In the genomic region with DNA sequence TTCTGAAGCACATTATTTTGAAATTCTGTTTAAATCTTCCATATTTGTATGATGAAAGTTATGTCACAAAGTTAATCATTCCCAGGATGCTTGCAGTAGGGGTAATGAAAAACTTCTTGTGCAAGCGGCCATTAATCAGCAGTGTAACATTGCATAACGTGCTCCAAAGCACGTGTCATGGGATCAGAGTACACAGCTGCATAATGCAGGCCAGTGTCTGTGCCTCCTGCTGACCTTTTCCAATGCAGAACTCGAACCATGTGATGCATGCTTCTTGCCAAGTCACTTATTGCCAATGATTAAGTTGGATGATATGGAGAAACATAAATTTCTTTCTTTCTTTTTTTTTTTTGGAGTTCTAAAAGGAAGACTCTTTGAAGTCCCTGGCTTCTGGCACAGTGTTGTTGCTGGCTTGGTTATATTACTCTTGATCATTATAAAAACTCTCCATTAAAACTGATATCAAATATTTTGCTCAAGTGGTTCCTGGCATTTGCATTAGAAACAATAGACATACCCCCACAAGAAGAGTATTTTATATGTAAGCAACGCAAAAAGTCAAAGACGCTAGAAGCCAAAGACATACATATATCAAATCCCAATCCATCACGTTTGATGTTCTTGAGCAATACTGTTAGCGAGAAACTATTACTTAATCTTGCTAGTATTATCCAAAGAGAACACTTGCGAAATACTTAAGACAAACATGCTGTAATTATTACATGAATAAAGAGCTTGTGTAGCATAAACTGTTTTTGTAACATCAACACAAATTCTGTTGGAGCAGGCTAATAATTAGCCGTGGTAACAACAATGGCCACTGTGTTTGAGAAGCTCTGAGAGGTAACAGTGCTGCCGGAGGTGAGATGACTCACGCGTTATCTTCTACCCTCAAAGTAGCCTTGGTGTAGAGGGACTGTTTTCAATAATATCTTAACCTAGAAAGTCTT, we compare ENCODE assay signal across 8 cellular contexts.
DNase-seq lines count a peak whose midpoint lies in the region; ATAC-seq and TF ChIP-seq lines count a peak whose summit lies in the region.

No MANE protein-coding gene starts in this region.

- peak overlapping the region; percentile 37; the same call in 1 of the 2 replicates for H2AK5ac ChIP-seq in IMR-90 (ENCODE audit: low read depth, low read length)
- no peak overlapping the region for H2AK5ac ChIP-seq in neuronal stem cell (ENCODE audit: low read depth, low read length)

- H3K27me3 ChIP-seq in AG04450 (ENCODE audit: control insufficient read depth, insufficient read depth, low read length) (no peaks in the 10 kb centered on the region), IMR-90 (ENCODE audit: control insufficient read depth, insufficient read depth, low read length) (no peaks in the 10 kb centered on the region), tibial artery (no peaks in the 10 kb centered on the region), neuronal stem cell (ENCODE audit: control insufficient read depth in 3 of 3, insufficient read depth in 3 of 3, low read depth in 1 of 3, low read length in 3 of 3) (peaks cover 0 to 5% (median 0%) of the 10 kb centered on the region in 3 experiments)

- TF ChIP-seq CTCF in AG04450 (IDR thresholded peaks at IDR 0.05; ENCODE audit: low read depth, low read length) (no peak), IMR-90 (conservative IDR thresholded peaks at IDR 0.05; ENCODE audit: low read depth, low read length) (no peak), tibial artery (IDR thresholded peaks at IDR 0.05) (peak in 1 of 2 experiments; percentile 5)

- H2BK120ac ChIP-seq in IMR-90 (ENCODE audit: low read depth, low read length), result peak overlapping the region; percentile 98; the same call in 1 of the 2 replicates
- H2BK120ac ChIP-seq in neuronal stem cell (ENCODE audit: low read depth, low read length), result no peak overlapping the region

- H3K9me3 ChIP-seq in AG04450 (ENCODE audit: control insufficient read depth, insufficient read depth, low read length) (peaks cover under 1% of the 10 kb centered on the region; the same call in 1 of the 2 replicates), IMR-90 (ENCODE audit: control insufficient read depth, insufficient read depth, low read length) (peaks cover under 1% of the 10 kb centered on the region; the same call in 1 of the 2 replicates), tibial artery (no peaks in the 10 kb centered on the region), neuronal stem cell (replicated peaks in 1 of 2; ENCODE audit: control insufficient read depth in 2 of 2, insufficient read depth in 1 of 2, low read depth in 1 of 2, low read length in 2 of 2) (no peaks in the 10 kb centered on the region)

- H3K18ac ChIP-seq in IMR-90 (ENCODE audit: low read depth, low read length) (peak overlapping the region; percentile 91), neuronal stem cell (ENCODE audit: low read length) (no peak overlapping the region)

- H4K91ac ChIP-seq in IMR-90 (ENCODE audit: insufficient read depth, low read depth, low read length) (peak overlapping the region; percentile 43), neuronal stem cell (ENCODE audit: low read depth, low read length, poor library complexity) (no peak overlapping the region)

- dilution Hi-C loops in IMR-90 (cut with HindIII; ENCODE audit: low sequenced_read_pairs, unreplicated experiment), result no loop called here

- H3K56ac ChIP-seq in IMR-90 (ENCODE audit: extremely low read depth, insufficient read depth, low read length), result no peak overlapping the region

- BruUV-seq in IMR-90 (replicated peaks; lab: Mats Ljungman, UMichigan), result no TSS peak

- H4K5ac ChIP-seq in IMR-90 (ENCODE audit: low read depth, low read length), result peak overlapping the region; percentile 85

- POLR2A ChIA-PET in AG04450 (lab: Yijun Ruan, JAX) (interaction anchor here (0.7 to 1.4 kb wide), 4 partner anchors 11 to 97 kb away, joined by 3 read pairs; no protein-coding TSS in a partner anchor), IMR-90 (lab: Charles Lee; ENCODE audit: unreplicated experiment) (no interaction called here)

- no peaks in the 10 kb centered on the region for H4K20me1 ChIP-seq in IMR-90 (ENCODE audit: insufficient read depth, low read length)

- ATAC-seq in IMR-90 (ENCODE audit: low read depth) (peak; percentile 17), left lobe of liver (peak; percentile 30), HG03108 (IDR thresholded peaks at IDR 0.05; ENCODE audit: unreplicated experiment) (no peak)

- H3K4me2 ChIP-seq in IMR-90 (ENCODE audit: low read depth, low read length) (peak overlapping the region; percentile 81), neuronal stem cell (ENCODE audit: insufficient read depth, low read length, poor library complexity, severe bottlenecking) (no peak overlapping the region)

- peak overlapping the region; percentile 20; the same call in 1 of the 2 replicates for H3K23ac ChIP-seq in IMR-90 (ENCODE audit: low read depth, low read length)
- no peak overlapping the region for H3K23ac ChIP-seq in neuronal stem cell (ENCODE audit: low read depth, low read length, poor library complexity)

- H4K8ac ChIP-seq in IMR-90 (ENCODE audit: low read depth in 2 of 2, low read length in 2 of 2) (peak overlapping the region in 1 of 2 experiments; percentile 18; a peak in 1 of 4 replicates), neuronal stem cell (ENCODE audit: low read depth, low read length) (no peak overlapping the region)

- peaks cover 30% of the 10 kb centered on the region for H3K4me1 ChIP-seq in IMR-90 (ENCODE audit: control insufficient read depth, insufficient read depth, low read length)
- H3K4me1 ChIP-seq in tibial artery, result peaks cover 0 to 38% (median 24%) of the 10 kb centered on the region in 4 donors
- H3K4me1 ChIP-seq in neuronal stem cell (ENCODE audit: control insufficient read depth in 2 of 2, insufficient read depth in 1 of 2, low read depth in 1 of 2, low read length in 2 of 2), result peaks cover 4 to 9% of the 10 kb centered on the region in 2 donors

- H3K14ac ChIP-seq in IMR-90 (replicated peaks; ENCODE audit: low read depth, low read length) (0 out of 2 replicates have a peak overlapping the region, but pooled peaks have one; percentile 33), neuronal stem cell (ENCODE audit: low read length) (no peak overlapping the region)

- CTCF ChIA-PET in AG04450 (lab: Charles Lee) (interaction anchor here (0.6 to 1.3 kb wide), 5 partner anchors 160 to 1333 kb away, joined by 3 to 6 read pairs (median 3); no protein-coding TSS in a partner anchor), IMR-90 (lab: Yijun Ruan, JAX) (interaction anchor here (0.6 to 1.5 kb wide), 3 partner anchors 10 to 108 kb away, joined by 3 to 4 read pairs (median 3); no protein-coding TSS in a partner anchor)

- H2AFZ ChIP-seq in IMR-90 (replicated peaks; ENCODE audit: low read length, poor library complexity) (peak overlapping the region; percentile 18), neuronal stem cell (ENCODE audit: low read length) (no peak overlapping the region)

- H2BK15ac ChIP-seq in IMR-90 (ENCODE audit: low read depth, low read length), result peak overlapping the region; percentile 37; the same call in 2 of the 3 replicates
- no peak overlapping the region for H2BK15ac ChIP-seq in neuronal stem cell (ENCODE audit: low read length)

- peak; percentile 94 for DNase-seq in AG04450 (ENCODE audit: low read depth, low spot score)
- DNase-seq in IMR-90, result peak; percentile 98
- DNase-seq in brain pericyte (ENCODE audit: low read depth, low spot score), result peak; percentile 87
- DNase-seq in left lobe of liver (ENCODE audit: low spot score), result peak; percentile 93
- DNase-seq in tibial artery, result peak; percentile 85 to 89
- no peak for DNase-seq in iPS-NIHi7 (ENCODE audit: extremely low spot score)
- no peak for DNase-seq in neuronal stem cell (ENCODE audit: low spot score)

- H3K36me3 ChIP-seq in IMR-90 (ENCODE audit: control insufficient read depth, insufficient read depth, low read length) (no peaks in the 10 kb centered on the region), tibial artery (no peaks in the 10 kb centered on the region), neuronal stem cell (replicated peaks in 1 of 2; ENCODE audit: control insufficient read depth in 2 of 2, insufficient read depth in 2 of 2, low read length in 2 of 2) (no peaks in the 10 kb centered on the region)

- no peak for TF ChIP-seq POLR2A in IMR-90 (IDR thresholded peaks at IDR 0.05; ENCODE audit: low read depth, low read length)

- H3K4ac ChIP-seq in IMR-90 (ENCODE audit: low read depth, low read length), result peak overlapping the region; percentile 80
- H3K4ac ChIP-seq in neuronal stem cell (ENCODE audit: low read length), result no peak overlapping the region

- H2BK12ac ChIP-seq in neuronal stem cell (ENCODE audit: low read length), result no peak overlapping the region

- no peak overlapping the region for H2AK9ac ChIP-seq in IMR-90 (replicated peaks; ENCODE audit: low read depth, low read length, poor library complexity)

- peaks cover 23% of the 10 kb centered on the region for H3K9me1 ChIP-seq in IMR-90 (ENCODE audit: insufficient read depth, low read length)

- 0% methylated on average over 4 of the region's 13 CpGs; no CpG with 5 or more reads in 1 of the 2 experiments for WGBS in IMR-90 (ENCODE audit: extremely low coverage in 2 of 2, insufficient read length in 1 of 2), 2 experiments
- WGBS in neuronal stem cell (ENCODE audit: extremely low coverage in 2 of 2, insufficient read length in 2 of 2, insufficient replicate concordance in 1 of 2), 2 donors, result no CpG with 5 or more reads among the region's 13 CpGs

- intact Hi-C loops in IMR-90 (cut with micrococcal nuclease) (no loop called here), tibial artery (cut with DNase I; ENCODE audit: low total_unique reads) (no loop called here)

- peak overlapping the region; percentile 88 for H2BK5ac ChIP-seq in IMR-90 (ENCODE audit: low read depth, low read length, poor library complexity, severe bottlenecking)
- no peak overlapping the region for H2BK5ac ChIP-seq in neuronal stem cell (ENCODE audit: low read length)

- H3K27ac ChIP-seq in AG04450 (ENCODE audit: low read depth, low read length), result peak overlapping the region; percentile 49
- peak overlapping the region; percentile 84 for H3K27ac ChIP-seq in IMR-90 (ENCODE audit: insufficient read depth, low read length)
- H3K27ac ChIP-seq in tibial artery, result peak overlapping the region; percentile 26 to 34
- H3K27ac ChIP-seq in neuronal stem cell (replicated peaks; ENCODE audit: low read length), result no peak overlapping the region

- H3K4me3 ChIP-seq in AG04450 (ENCODE audit: low read depth, low read length) (no peak overlapping the region), IMR-90 (ENCODE audit: insufficient read depth, low read depth, low read length) (no peak overlapping the region), tibial artery (no peak overlapping the region), neuronal stem cell (ENCODE audit: low read length in 2 of 2) (no peak overlapping the region)

- TF ChIP-seq RAD21 in IMR-90 (IDR thresholded peaks at IDR 0.05; ENCODE audit: low read length), result 0 out of 2 replicates have a peak, but pooled peaks have one; percentile 9

- in situ Hi-C loops in IMR-90 (cut with MboI; ENCODE audit: low sequenced_read_pairs), result no loop called here

- no peak overlapping the region for H3K9ac ChIP-seq in IMR-90 (ENCODE audit: low read depth, low read length)
- H3K9ac ChIP-seq in neuronal stem cell (ENCODE audit: low read depth, low read length, poor library complexity), result no peak overlapping the region

- H3K79me1 ChIP-seq in IMR-90 (ENCODE audit: low read depth in 1 of 2, low read length in 2 of 2), result peaks cover 14 to 38% of the 10 kb centered on the region in 2 experiments; a peak in 3 of 4 replicates
- no peaks in the 10 kb centered on the region for H3K79me1 ChIP-seq in neuronal stem cell (ENCODE audit: low read depth, low read length)

- H2BK20ac ChIP-seq in IMR-90 (ENCODE audit: low read depth, low read length), result peak overlapping the region; percentile 70

Comparison
In these comparisons a context has a peak if more than half of its experiments do, and no peak if none do; other contexts are left out.
1. DNase-seq: peak in AG04450 (single experiment), IMR-90 (single experiment), brain pericyte (single experiment), left lobe of liver (single experiment) and tibial artery (2 of 2); none in iPS-NIHi7 (single experiment) and neuronal stem cell (single experiment).